8 cellular contexts compared by ENCODE assay signal in genomic region chrX:1481636-1482529, GRCh38. TPM values are rescaled to one million over a fixed set of nuclear protein-coding genes. Genes with fewer than 3 reads are reported as not detected.
DNase-seq lines count a peak whose midpoint lies in the region; ATAC-seq and TF ChIP-seq lines count a peak whose summit lies in the region.

No MANE protein-coding gene starts in this region.

- H3K27me3 ChIP-seq in right lobe of liver = no peaks in the 10 kb centered on the region

- H3K27ac ChIP-seq in right lobe of liver = peak overlapping the region in 2 of 3 donors; percentile 48 to 66

- TF ChIP-seq CTCF in right lobe of liver (IDR thresholded peaks at IDR 0.05) = peak in 1 of 4 donors; percentile 8

- H3K4me1 Mint-ChIP-seq in T-helper 2 cell treated with Interferon-gamma antibody and Interleukin-4, amounts not matched to agents 5 μg/mL and 100 μg/mL, for 36 hours (ENCODE audit: low read depth) = peaks cover 68% of the 10 kb centered on the region

- 3% methylated on average over 16 of the region's 26 CpGs for WGBS in right lobe of liver (ENCODE audit: insufficient coverage, low coverage, low lambda C conversion rate, missing lambda C conversion rate)

- ATAC-seq in GM18867 (IDR thresholded peaks at IDR 0.05; ENCODE audit: unreplicated experiment) (peak; percentile 55), HG03095 (IDR thresholded peaks at IDR 0.05; ENCODE audit: unreplicated experiment) (peak; percentile 47), right lobe of liver (peak; percentile 93 to 97 (median 95))

- peak overlapping the region; percentile 83 for H3K4me3 Mint-ChIP-seq in T-helper 2 cell treated with Interferon-gamma antibody and Interleukin-4, amounts not matched to agents 5 μg/mL and 100 μg/mL, for 36 hours

- peak; percentile 84 for DNase-seq in T-helper 2 cell treated with Interferon-gamma antibody and Interleukin-4, amounts not matched to agents 5 μg/mL and 100 μg/mL, for 36 hours (ENCODE audit: low spot score)
- DNase-seq in central memory CD4-positive, alpha-beta T cell = peak; percentile 83
- peak; percentile 76 to 82 (median 80) for DNase-seq in right lobe of liver
- peak; percentile 54 to 68 (median 57) for DNase-seq in stimulated activated CD4-positive, alpha-beta T cell treated with anti-CD3 and anti-CD28 coated beads, TNF-alpha, amount 100 ng/mL, for 24 hours (ENCODE audit: low read depth in 3 of 3)
- no peak for DNase-seq in DMS53 (lab: John Stamatoyannopoulos, UW)
- DNase-seq in NCI-H1105 (lab: John Stamatoyannopoulos, UW) = no peak

- H3K4me3 ChIP-seq in right lobe of liver = no peak overlapping the region

- intact Hi-C loops in right lobe of liver (cut with DNase I) = no loop called here

- H3K36me3 Mint-ChIP-seq in T-helper 2 cell treated with Interferon-gamma antibody and Interleukin-4, amounts not matched to agents 5 μg/mL and 100 μg/mL, for 36 hours (ENCODE audit: low read depth) = peaks cover 75% of the 10 kb centered on the region

- H3K4me1 ChIP-seq in right lobe of liver = peaks cover 0 to 4% (median 0%) of the 10 kb centered on the region in 4 donors

- no peaks in the 10 kb centered on the region for H3K36me3 ChIP-seq in right lobe of liver

- H3K27me3 Mint-ChIP-seq in T-helper 2 cell treated with Interferon-gamma antibody and Interleukin-4, amounts not matched to agents 5 μg/mL and 100 μg/mL, for 36 hours (ENCODE audit: low read depth) = no peaks in the 10 kb centered on the region

- H3K9me3 ChIP-seq in right lobe of liver = peaks cover 0 to 2% (median 0%) of the 10 kb centered on the region in 4 donors

- TF ChIP-seq POLR2A in right lobe of liver (IDR thresholded peaks at IDR 0.05) = no peak

- peaks cover 16% of the 10 kb centered on the region for H3K9me3 Mint-ChIP-seq in T-helper 2 cell treated with Interferon-gamma antibody and Interleukin-4, amounts not matched to agents 5 μg/mL and 100 μg/mL, for 36 hours

- peak overlapping the region; percentile 98 for H3K27ac Mint-ChIP-seq in T-helper 2 cell treated with Interferon-gamma antibody and Interleukin-4, amounts not matched to agents 5 μg/mL and 100 μg/mL, for 36 hours

RNA-seq across cellular contexts. Expression of gene ASMTL, which starts 29.2 kb away (rescaled TPM):
- total RNA-seq in right lobe of liver = 10 to 100 TPM; 12.5 to 27.3 (median 18.6) TPM

RNA-seq across cellular contexts. Expression of gene P2RY8, which starts 55.1 kb away (rescaled TPM):
- under 1 TPM; 0.37 to 0.87 (median 0.73) TPM for total RNA-seq in right lobe of liver

Comparison
In these comparisons a context has a peak if more than half of its experiments do, and no peak if none do; other contexts are left out.
1. DNase-seq: peak in T-helper 2 cell treated with Interferon-gamma antibody and Interleukin-4, amounts not matched to agents 5 μg/mL and 100 μg/mL, for 36 hours (single experiment), central memory CD4-positive, alpha-beta T cell (single experiment), right lobe of liver (3 of 3) and stimulated activated CD4-positive, alpha-beta T cell treated with anti-CD3 and anti-CD28 coated beads, TNF-alpha, amount 100 ng/mL, for 24 hours (3 of 3); none in DMS53 (single experiment) and NCI-H1105 (single experiment).
2. Peak in every context shown above with its lines, with median percentiles within 50 percentile points of each other: ATAC-seq.